Comparison of ENCODE assay signal across 9 cellular contexts in genomic region chr11:78414321-78415051, GRCh38. TPM values are rescaled to one million over a fixed set of nuclear protein-coding genes. Genes with fewer than 3 reads are reported as not detected.
DNase-seq lines count a peak whose midpoint lies in the region; ATAC-seq and TF ChIP-seq lines count a peak whose summit lies in the region.
"Had no signal": no experiment of that assay in that cellular context is flagged by ENCODE, and none has a peak within 500 bp of the region (broad histone marks: within the 10 kb centered on the region; RNA-seq: fewer than 3 reads in every experiment).

No MANE protein-coding gene starts in this region.

- H3K27me3 Mint-ChIP-seq in glutamatergic neuron (ENCODE audit: unreplicated experiment): peaks cover 8% of the 10 kb centered on the region

- intact Hi-C loops in posterior cingulate gyrus (cut with DNase I): loop anchor here (5.0 kb wide), 2 partner anchors 62 to 158 kb away; partner anchors contain the start of gene NARS2

- H3K27me3 ChIP-seq in GM06990 (replicated peaks; ENCODE audit: control insufficient read depth, insufficient read depth, low read length): no peaks in the 10 kb centered on the region

- H3K4me3 Mint-ChIP-seq in glutamatergic neuron (ENCODE audit: unreplicated experiment): no peak overlapping the region

- TF ChIP-seq CTCF in GM06990 (IDR thresholded peaks at IDR 0.05; ENCODE audit: insufficient read depth, low read length, poor library complexity, severe bottlenecking): peak; percentile 41
- TF ChIP-seq CTCF in RWPE1 (conservative IDR thresholded peaks at IDR 0.05; ENCODE audit: low read depth): peak; percentile 51
- peak; percentile 75 for TF ChIP-seq CTCF in glutamatergic neuron (IDR thresholded peaks at IDR 0.05; ENCODE audit: partially characterized antibody, unreplicated experiment)

- CTCF ChIA-PET in RWPE1 (lab: Yijun Ruan, JAX): interaction anchor here (0.6 to 0.7 kb wide), 2 partner anchors 145 to 186 kb away, joined by 3 read pairs; no protein-coding TSS in a partner anchor

- H3K36me3 Mint-ChIP-seq in glutamatergic neuron (ENCODE audit: unreplicated experiment): peaks cover 10% of the 10 kb centered on the region

- no peak overlapping the region for H3K27ac ChIP-seq in RWPE1

- no peaks in the 10 kb centered on the region for H3K36me3 ChIP-seq in GM06990 (ENCODE audit: control insufficient read depth, insufficient read depth, low read length)

- no peak overlapping the region for H3K27ac Mint-ChIP-seq in glutamatergic neuron (ENCODE audit: unreplicated experiment)

- DNase-seq in 8988T: peak; percentile 26
- DNase-seq in GM06990 (ENCODE audit: extremely low read depth, insufficient read length): no peak
- DNase-seq in RWPE1 (ENCODE audit: low spot score): no peak
- no peak for DNase-seq in glutamatergic neuron
- no peak for DNase-seq in NCI-H226
- no peak for DNase-seq in putamen (ENCODE audit: low spot score)
- no peak for DNase-seq in posterior cingulate gyrus

- peaks cover 20% of the 10 kb centered on the region for H3K4me1 Mint-ChIP-seq in glutamatergic neuron (ENCODE audit: low read depth, unreplicated experiment)

- POLR2A ChIA-PET in RWPE1 (lab: Yijun Ruan, JAX; ENCODE audit: low non-redundant PET): no interaction called here

- no peak overlapping the region for H3K4me3 ChIP-seq in GM06990 (replicated peaks; ENCODE audit: low read depth, low read length)

- peaks cover 13% of the 10 kb centered on the region for H3K9me3 Mint-ChIP-seq in glutamatergic neuron (ENCODE audit: unreplicated experiment)
- H3K9me3 Mint-ChIP-seq: activated naive CD4-positive, alpha-beta T cell treated with anti-CD3 and anti-CD28 coated beads, Interleukin-2, amount 50 U/mL, for 24 hours had no signal

- no peak for ATAC-seq in HG03095 (IDR thresholded peaks at IDR 0.05; ENCODE audit: unreplicated experiment)

RNA-seq across cellular contexts. Expression of gene GAB2, which starts 3.1 kb away (rescaled TPM):
- 87.9 TPM for total RNA-seq in glutamatergic neuron (ENCODE audit: unreplicated experiment)
